In the genomic region with DNA sequence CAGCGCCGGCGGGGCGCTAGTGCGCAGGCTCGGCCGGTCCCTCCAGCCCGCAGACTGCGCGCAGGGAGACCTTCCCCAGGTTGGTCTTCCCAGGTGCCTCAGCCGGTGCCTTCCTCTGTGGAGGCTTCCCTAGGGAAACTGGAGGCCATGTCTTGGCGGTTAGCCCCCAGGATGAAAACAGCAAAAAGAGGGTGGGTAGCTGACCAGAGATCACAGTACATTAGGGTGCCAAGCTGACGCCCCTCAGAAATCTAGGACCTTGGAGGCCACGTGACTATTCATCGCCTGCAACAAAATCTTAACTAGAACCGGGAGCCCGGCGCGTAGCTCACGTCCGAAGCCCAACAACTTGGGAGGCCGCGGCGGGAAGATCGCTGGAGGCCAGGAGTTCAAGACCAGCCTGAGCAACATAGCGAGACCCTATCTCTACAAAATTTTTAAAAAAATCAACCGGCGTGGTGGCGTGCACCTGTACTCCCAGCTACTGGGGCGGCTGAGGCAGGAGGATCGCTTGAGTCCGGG, we compare ENCODE assay signal across 8 cellular contexts. TPM values are rescaled to one million over a fixed set of nuclear protein-coding genes. Genes with fewer than 3 reads are reported as not detected.
A peak's percentile ranks its signal among the peaks of the same experiment; 100 is the strongest.
DNase-seq lines count a peak whose midpoint lies in the region; ATAC-seq and TF ChIP-seq lines count a peak whose summit lies in the region.

No MANE protein-coding gene starts in this region.

- H3K9me3 ChIP-seq in breast epithelium (no peaks in the 10 kb centered on the region), mucosa of stomach (ENCODE audit: control insufficient read depth, low read length) (no peaks in the 10 kb centered on the region)

- ATAC-seq in HG03457 (IDR thresholded peaks at IDR 0.05; ENCODE audit: unreplicated experiment) (no peak), HG02840 (IDR thresholded peaks at IDR 0.05; ENCODE audit: low FRiP score, unreplicated experiment) (no peak)

- H3K27ac ChIP-seq in breast epithelium = peak overlapping the region; percentile 94 to 98

- intact Hi-C loops in breast epithelium (cut with DNase I; ENCODE audit: low total_unique reads) = no loop called here

- H3K36me3 ChIP-seq in breast epithelium = no peaks in the 10 kb centered on the region
- no peaks in the 10 kb centered on the region for H3K36me3 ChIP-seq in mucosa of stomach (ENCODE audit: control insufficient read depth, insufficient read depth, low read length)

- TF ChIP-seq CTCF in AG10803 (conservative IDR thresholded peaks at IDR 0.05; ENCODE audit: low read length) (no peak), breast epithelium (IDR thresholded peaks at IDR 0.05) (no peak)

- DNase-seq in AG10803 (ENCODE audit: low read depth) (no peak), HuH-7 (ENCODE audit: low spot score) (peak; percentile 95), breast epithelium (ENCODE audit: low spot score in 2 of 2) (no peak), NCI-H524 treated with DMSO at 0.1 percent for 48 hours (lab: John Stamatoyannopoulos, UW) (no peak), NCI-H1092 (lab: John Stamatoyannopoulos, UW) (no peak)

- no peak for TF ChIP-seq POLR2A in breast epithelium (IDR thresholded peaks at IDR 0.05)

- H3K27me3 ChIP-seq in breast epithelium (no peaks in the 10 kb centered on the region), mucosa of stomach (ENCODE audit: control insufficient read depth, insufficient read depth, low read length) (no peaks in the 10 kb centered on the region)

- peak overlapping the region; percentile 100 for H3K4me3 ChIP-seq in AG10803 (ENCODE audit: low read length)
- peak overlapping the region; percentile 72 to 84 (median 73) for H3K4me3 ChIP-seq in breast epithelium
- peak overlapping the region; percentile 97 for H3K4me3 ChIP-seq in mucosa of stomach (ENCODE audit: low read length)

- H3K4me1 ChIP-seq in breast epithelium (peaks cover 0 to 7% of the 10 kb centered on the region in 2 donors), mucosa of stomach (ENCODE audit: control insufficient read depth, insufficient read depth, low read length) (peaks cover 29% of the 10 kb centered on the region)

- H3K9ac ChIP-seq in mucosa of stomach (ENCODE audit: low read length) = peak overlapping the region; percentile 85

RNA-seq across cellular contexts. Expression of a gene that starts 0.3 kb away (rescaled TPM):
- 100 to 1,000 TPM; 252 to 432 (median 278) TPM for total RNA-seq in breast epithelium

RNA-seq across cellular contexts. Expression of a gene that starts 7.6 kb away (rescaled TPM):
- total RNA-seq in breast epithelium = 10 to 100 TPM; 14.4 to 44.6 (median 17.1) TPM

RNA-seq across cellular contexts. Expression of a gene that starts 27.2 kb away (rescaled TPM):
- 100 to 1,000 TPM in 1 of 3 donors, 10 to 100 TPM in 2; 80.2 to 107 (median 91.4) TPM for total RNA-seq in breast epithelium

RNA-seq across cellular contexts. Expression of a gene that starts 27.8 kb away (rescaled TPM):
- total RNA-seq in breast epithelium = 10 to 100 TPM; 23.9 to 46.2 (median 43.2) TPM

RNA-seq across cellular contexts. Expression of a gene that starts 44.4 kb away (rescaled TPM):
- total RNA-seq in breast epithelium = 1 to 10 TPM in 1 of 3 donors, not detected in 2; 2.6 TPM
